11 cellular contexts compared by ENCODE assay signal in the genomic region with DNA sequence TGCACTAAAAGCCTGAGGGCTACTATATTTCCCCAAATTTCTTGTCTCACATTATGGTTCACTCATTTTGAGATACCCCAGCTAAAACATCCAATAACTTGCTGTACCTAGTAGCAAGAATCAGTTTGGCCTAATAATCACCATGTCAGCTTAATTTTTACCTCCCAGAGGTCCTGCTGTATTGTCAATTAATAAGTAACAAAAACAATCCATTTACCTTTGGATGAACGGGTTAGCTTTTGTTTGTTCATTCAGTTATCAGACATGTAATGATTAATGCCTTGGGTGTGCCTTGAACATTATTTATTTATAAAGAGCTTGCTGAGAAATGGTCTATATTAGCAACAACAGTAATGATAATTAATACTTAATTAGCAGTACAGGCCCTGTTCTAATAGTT.
"Had no signal": no experiment of that assay in that cellular context is flagged by ENCODE, and none has a peak within 500 bp of the region (broad histone marks: within the 10 kb centered on the region; RNA-seq: fewer than 3 reads in every experiment).

No MANE protein-coding gene starts in this region.

- H3K9me3 Mint-ChIP-seq: activated CD4-positive, alpha-beta T cell treated with anti-CD3 and anti-CD28 coated beads, Interleukin-2, amount 10 ng/mL, durations not matched to agents 7 days and 5 days; activated naive CD8-positive, alpha-beta T cell treated with anti-CD3 and anti-CD28 coated beads, Interleukin-2, amount 10 ng/mL, durations not matched to agents 7 days and 5 days; neural crest cell; stimulated activated memory B cell treated with anti-CD40 and anti-IgM and Interleukin-4, amounts not matched to agents 10 μg/mL and 1 μg/mL and 100 μg/mL, for 72 hours; WTC11 had no signal

- H3K4me1 Mint-ChIP-seq: neural crest cell; stimulated activated memory B cell treated with anti-CD40 and anti-IgM and Interleukin-4, amounts not matched to agents 10 μg/mL and 1 μg/mL and 100 μg/mL, for 72 hours had no signal

- H3K36me3 Mint-ChIP-seq: WTC11 had no signal

- H3K4me3 Mint-ChIP-seq: activated CD4-positive, alpha-beta T cell treated with anti-CD3 and anti-CD28 coated beads, Interleukin-2, amount 10 ng/mL, durations not matched to agents 7 days and 5 days; activated naive CD8-positive, alpha-beta T cell treated with anti-CD3 and anti-CD28 coated beads, Interleukin-2, amount 10 ng/mL, durations not matched to agents 7 days and 5 days; neural crest cell; stimulated activated memory B cell treated with anti-CD40 and anti-IgM and Interleukin-4, amounts not matched to agents 10 μg/mL and 1 μg/mL and 100 μg/mL, for 72 hours; WTC11 had no signal

- H3K27ac Mint-ChIP-seq: activated CD4-positive, alpha-beta T cell treated with anti-CD3 and anti-CD28 coated beads, Interleukin-2, amount 10 ng/mL, durations not matched to agents 7 days and 5 days; activated naive CD8-positive, alpha-beta T cell treated with anti-CD3 and anti-CD28 coated beads, Interleukin-2, amount 10 ng/mL, durations not matched to agents 7 days and 5 days; stimulated activated memory B cell treated with anti-CD40 and anti-IgM and Interleukin-4, amounts not matched to agents 10 μg/mL and 1 μg/mL and 100 μg/mL, for 72 hours; WTC11 had no signal

- DNase-seq: activated CD4-positive, alpha-beta T cell treated with anti-CD3 and anti-CD28 coated beads, Interleukin-2, amount 10 ng/mL, durations not matched to agents 7 days and 5 days; activated gamma-delta T cell; activated naive CD8-positive, alpha-beta T cell treated with anti-CD3 and anti-CD28 coated beads, Interleukin-2, amount 10 ng/mL, durations not matched to agents 7 days and 5 days; anterior cingulate cortex; cerebellar nuclear complex; effector memory CD4-positive, alpha-beta T cell; hippocampal formation; stimulated activated CD4-positive, alpha-beta T cell treated with anti-CD3 and anti-CD28 coated beads, Interleukin-2, amount 100 ng/mL, for 48 hours had no signal

- H3K27me3 Mint-ChIP-seq: activated CD4-positive, alpha-beta T cell treated with anti-CD3 and anti-CD28 coated beads, Interleukin-2, amount 10 ng/mL, durations not matched to agents 7 days and 5 days; activated naive CD8-positive, alpha-beta T cell treated with anti-CD3 and anti-CD28 coated beads, Interleukin-2, amount 10 ng/mL, durations not matched to agents 7 days and 5 days; stimulated activated memory B cell treated with anti-CD40 and anti-IgM and Interleukin-4, amounts not matched to agents 10 μg/mL and 1 μg/mL and 100 μg/mL, for 72 hours had no signal

- ATAC-seq: stimulated activated memory B cell treated with anti-CD40 and anti-IgM and Interleukin-4, amounts not matched to agents 10 μg/mL and 1 μg/mL and 100 μg/mL, for 72 hours; WTC11 had no signal
